1 cellular context compared by ENCODE assay signal in the genomic region with DNA sequence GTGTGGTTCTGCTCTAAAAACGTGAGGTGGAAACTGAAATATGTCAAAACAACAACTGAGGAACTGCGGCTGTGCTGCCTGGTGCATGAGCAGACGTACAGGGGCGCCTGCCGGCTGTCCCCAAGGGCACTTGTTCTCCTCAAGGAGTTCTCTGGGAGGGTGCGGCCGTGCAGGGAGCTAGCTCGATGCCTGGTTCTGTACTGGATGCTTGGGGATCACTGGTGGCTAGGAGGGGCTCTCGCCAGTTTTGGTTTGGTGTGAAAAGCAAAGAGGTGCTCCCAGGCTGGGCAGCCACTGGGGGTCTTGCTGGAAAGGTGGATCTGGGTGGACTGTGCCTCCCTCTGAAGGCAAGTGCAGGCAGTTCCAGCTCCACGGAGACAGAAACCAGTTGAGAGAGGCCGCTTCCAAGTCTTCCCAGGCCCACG.
TF ChIP-seq lines count a peak whose summit lies in the region.

No MANE protein-coding gene starts in this region.

TF ChIP-seq in endothelial cell of umbilical vein, 7 proteins besides CTCF, POLR2A, EP300 and RAD21:
- no peak for TF ChIP-seq EZH2 (IDR thresholded peaks at IDR 0.05; ENCODE audit: borderline replicate concordance, low read depth, low read length, severe bottlenecking)
- no peak for TF ChIP-seq FOS (IDR thresholded peaks at IDR 0.05; ENCODE audit: borderline replicate concordance, insufficient read depth, low read length)
- TF ChIP-seq GATA2 (IDR thresholded peaks at IDR 0.05; ENCODE audit: insufficient read depth, insufficient read length, low read depth, low read length), result no peak
- no peak for TF ChIP-seq JUN (IDR thresholded peaks at IDR 0.05; ENCODE audit: borderline replicate concordance, insufficient read depth, insufficient read length, low read depth)
- no peak for TF ChIP-seq POLR2AphosphoS5 (IDR thresholded peaks at IDR 0.05; ENCODE audit: insufficient read depth, low read depth, low read length)
- TF ChIP-seq MYC (IDR thresholded peaks at IDR 0.05; ENCODE audit: low read depth, low read length), result no peak
- TF ChIP-seq MAX (IDR thresholded peaks at IDR 0.05; ENCODE audit: insufficient read depth, insufficient read length), result no peak
